20 cellular contexts compared by ENCODE assay signal in genomic region chr15:90820481-90820880, GRCh38.
"Had no signal": no experiment of that assay in that cellular context is flagged by ENCODE, and none has a peak within 500 bp of the region (broad histone marks: within the 10 kb centered on the region; RNA-seq: fewer than 3 reads in every experiment).

No MANE protein-coding gene starts in this region.

- DNase-seq: activated CD4-positive, alpha-beta T cell treated with anti-CD3 and anti-CD28 coated beads, Interleukin-2, amount 50 U/mL, for 4 hours; activated CD4-positive, CD25-positive, alpha-beta regulatory T cell treated with anti-CD3 and anti-CD28 coated beads, Interleukin-2, amount 50 U/mL, for 72 hours; activated naive CD8-positive, alpha-beta T cell treated with anti-CD3 and anti-CD28 coated beads, Interleukin-2, amount 10 ng/mL, durations not matched to agents 7 days and 5 days; activated T-cell treated with anti-CD3 and anti-CD28 coated beads, Interleukin-2, amount 50 U/mL, for 4 hours; caudate nucleus; foreskin melanocyte; glutamatergic neuron; hypothalamus; kidney; right cardiac atrium; SIG-M5 had no signal

- H3K36me3 Mint-ChIP-seq: brain had no signal

- H3K9me3 ChIP-seq: prostate gland, thoracic aorta, upper lobe of left lung had no signal

- H3K27me3 Mint-ChIP-seq: activated naive CD8-positive, alpha-beta T cell treated with anti-CD3 and anti-CD28 coated beads, Interleukin-2, amount 10 ng/mL, durations not matched to agents 7 days and 5 days; brain had no signal

- ATAC-seq: left lobe of liver, SK-N-SH treated with all-trans-retinoic acid at 6 μM for 48 hours had no signal

- H3K9me3 Mint-ChIP-seq: activated naive CD8-positive, alpha-beta T cell treated with anti-CD3 and anti-CD28 coated beads, Interleukin-2, amount 10 ng/mL, durations not matched to agents 7 days and 5 days; activated T-cell treated with anti-CD3 and anti-CD28 coated beads, Interleukin-2, amount 50 U/mL, for 4 hours; brain; neural crest cell had no signal

- H3K4me3 Mint-ChIP-seq: activated naive CD8-positive, alpha-beta T cell treated with anti-CD3 and anti-CD28 coated beads, Interleukin-2, amount 10 ng/mL, durations not matched to agents 7 days and 5 days; activated T-cell treated with anti-CD3 and anti-CD28 coated beads, Interleukin-2, amount 50 U/mL, for 4 hours; brain; neural crest cell had no signal

- H3K36me3 ChIP-seq: prostate gland, thoracic aorta, upper lobe of left lung had no signal

- H3K27me3 ChIP-seq: upper lobe of left lung had no signal

- H3K4me3 ChIP-seq: prostate gland, skin epidermis, thoracic aorta, upper lobe of left lung had no signal

- H3K27ac ChIP-seq: prostate gland, skin epidermis, thoracic aorta, upper lobe of left lung, VCaP had no signal

- H3K4me1 ChIP-seq: prostate gland had no signal
